Comparison of ENCODE assay signal across 10 cellular contexts in genomic region chr19:48520134-48520533, GRCh38. TPM values are rescaled to one million over a fixed set of nuclear protein-coding genes. Genes with fewer than 3 reads are reported as not detected.
"Had no signal": no experiment of that assay in that cellular context is flagged by ENCODE, and none has a peak within 500 bp of the region (broad histone marks: within the 10 kb centered on the region; RNA-seq: fewer than 3 reads in every experiment).

No MANE protein-coding gene starts in this region.

- H3K27ac ChIP-seq: HL-60, KMS-11 had no signal

- DNase-seq: IMR-90, Karpas-422, KBM-7, KG1 had no signal

- H3K4me3 ChIP-seq: K562 had no signal

- H3K27ac Mint-ChIP-seq: IgD-negative memory B cell had no signal

- ATAC-seq: HepG2, K562 had no signal

- H3K4me3 Mint-ChIP-seq: IgD-negative memory B cell had no signal

- H3K9ac ChIP-seq: KMS-11 had no signal

- H3K4me2 ChIP-seq: KMS-11 had no signal

RNA-seq across cellular contexts. Expression of gene LMTK3, which starts 8.5 kb away (rescaled TPM):
- polyA plus RNA-seq: IgD-negative memory B cell had no signal

RNA-seq across cellular contexts. Expression of gene SULT2B1, which starts 31.8 kb away (rescaled TPM):
- total RNA-seq: HepG2, HT1080, IMR-90 had no signal
- polyA plus RNA-seq: IgD-negative memory B cell had no signal
